In genomic region chr1:90487040-90487439, GRCh38 we compare ENCODE assay signal across 30 cellular contexts.
"Had no signal": no experiment of that assay in that cellular context is flagged by ENCODE, and none has a peak within 500 bp of the region (broad histone marks: within the 10 kb centered on the region; RNA-seq: fewer than 3 reads in every experiment).

No MANE protein-coding gene starts in this region.

- H3K4me1 ChIP-seq: adrenal gland, colonic mucosa, Peyer's patch, SJSA1 had no signal

- H3K4me3 ChIP-seq: adrenal gland, cardiac muscle cell, colonic mucosa, Peyer's patch, SJSA1 had no signal

- H3K9me3 ChIP-seq: adrenal gland, colonic mucosa, Peyer's patch, SJSA1, SK-N-SH had no signal

- DNase-seq: activated CD4-positive, alpha-beta T cell treated with anti-CD3 and anti-CD28 coated beads for 36 hours; activated CD4-positive, alpha-beta T cell treated with anti-CD3 and anti-CD28 coated beads, Interleukin-2, amount 10 ng/mL, durations not matched to agents 7 days and 5 days; activated CD4-positive, alpha-beta T cell treated with anti-CD3 and anti-CD28 coated beads, Interleukin-2, amount 50 U/mL, for 48 hours; activated CD8-positive, alpha-beta T cell treated with anti-CD3 and anti-CD28 coated beads, Interleukin-2, amount 10 ng/mL, durations not matched to agents 7 days and 5 days; activated gamma-delta T cell treated with Interleukin-2 at 50 U/mL for 16 hours; activated naive CD4-positive, alpha-beta T cell treated with anti-CD3 and anti-CD28 coated beads for 36 hours; activated T-cell treated with anti-CD3 and anti-CD28 coated beads, Interleukin-2, amount 50 U/mL, for 24 hours; adrenal gland; anterior cingulate cortex; colonic mucosa; MM.1S; MV-4-11; NCI-H1092; NCI-H1436 treated with DMSO at 0.1 percent for 48 hours; NCI-H1694 treated with DMSO at 0.1 percent for 48 hours; NCI-H2029; NCI-H510A; NCI-H526; NCI-H748 treated with DMSO at 0.1 percent for 48 hours; NK-92 treated with Interleukin-12 subunit alpha and Interleukin-12 subunit beta, amount 100 ng/mL, for 24 hours; PC-3; Peyer's patch; RPMI8226; SHP77 treated with DMSO at 0.1 percent for 48 hours; SK-N-SH had no signal

- H3K27me3 ChIP-seq: adrenal gland, cardiac muscle cell, colonic mucosa, Peyer's patch, SJSA1 had no signal

- H3K9ac ChIP-seq: SK-N-SH had no signal

- H3K36me3 ChIP-seq: adrenal gland, cardiac muscle cell, colonic mucosa, Peyer's patch, SJSA1 had no signal

- H3K27ac ChIP-seq: adrenal gland, cardiac muscle cell, colonic mucosa, Peyer's patch, SJSA1 had no signal

- ATAC-seq: activated CD4-positive, alpha-beta T cell treated with anti-CD3 and anti-CD28 coated beads for 36 hours; activated CD4-positive, CD25-positive, alpha-beta regulatory T cell treated with anti-CD3 and anti-CD28 coated beads, Interleukin-2, amount 50 U/mL, for 24 hours; activated CD8-positive, alpha-beta T cell treated with anti-CD3 and anti-CD28 coated beads, Interleukin-2, amount 10 ng/mL, durations not matched to agents 7 days and 5 days; activated naive CD4-positive, alpha-beta T cell treated with anti-CD3 and anti-CD28 coated beads, Interleukin-2, amount 50 U/mL, for 72 hours; PC-3; WTC11 had no signal
